ENCODE assay signal across 23 cellular contexts in genomic region chr6:4756247-4756646, GRCh38.
"Had no signal": no experiment of that assay in that cellular context is flagged by ENCODE, and none has a peak within 500 bp of the region (broad histone marks: within the 10 kb centered on the region; RNA-seq: fewer than 3 reads in every experiment).

No MANE protein-coding gene starts in this region.

- H3K4me3 ChIP-seq: colonic mucosa, esophagus muscularis mucosa, gastroesophageal sphincter, heart right ventricle, lung, mucosa of descending colon, neural progenitor cell, psoas muscle, skin epidermis, thoracic aorta, tibial nerve, upper lobe of left lung had no signal

- H2AFZ ChIP-seq: neural progenitor cell had no signal

- H3K4me1 ChIP-seq: colonic mucosa, esophagus muscularis mucosa, foreskin keratinocyte, gastroesophageal sphincter, heart right ventricle, neural progenitor cell, psoas muscle, tibial nerve, upper lobe of left lung had no signal

- H3K4me2 ChIP-seq: neural progenitor cell had no signal

- ATAC-seq: foreskin keratinocyte; gastroesophageal sphincter; heart right ventricle; left lobe of liver; mucosa of descending colon; natural killer cell treated with Interleukin-12 subunit alpha and Interleukin-12 subunit beta and Interleukin-15 and Interleukin-18, amount 100 ng/mL, for 72 hours; psoas muscle; right cardiac atrium; stimulated activated naive B cell treated with anti-CD40 and anti-IgM and Interleukin-4, amounts not matched to agents 10 μg/mL and 1 μg/mL and 100 μg/mL, for 72 hours had no signal

- H3K9ac ChIP-seq: neural progenitor cell had no signal

- H3K27me3 ChIP-seq: colonic mucosa, esophagus muscularis mucosa, foreskin keratinocyte, gastroesophageal sphincter, heart right ventricle, neural progenitor cell, tibial nerve, upper lobe of left lung had no signal

- H3K9me3 ChIP-seq: colonic mucosa, esophagus muscularis mucosa, gastroesophageal sphincter, heart right ventricle, mucosa of descending colon, psoas muscle, thoracic aorta, tibial nerve, upper lobe of left lung had no signal

- DNase-seq: colonic mucosa; effector CD8-positive, alpha-beta T cell; foreskin keratinocyte; heart right ventricle; hippocampal formation; mucosa of descending colon; naive B cell; posterior cingulate gyrus; psoas muscle; right cardiac atrium; stimulated activated CD4-positive, alpha-beta T cell treated with anti-CD3 and anti-CD28 coated beads, Interleukin-15, amount 100 ng/mL, for 24 hours; stimulated activated CD4-positive, alpha-beta T cell treated with anti-CD3 and anti-CD28 coated beads, Interleukin-2, amount 100 ng/mL, for 48 hours; stimulated activated naive B cell treated with anti-CD40 and anti-IgM and Interleukin-4, amounts not matched to agents 10 μg/mL and 1 μg/mL and 100 μg/mL, for 72 hours; upper lobe of left lung had no signal

- H3K27ac ChIP-seq: colonic mucosa, esophagus muscularis mucosa, foreskin keratinocyte, gastroesophageal sphincter, heart right ventricle, neural progenitor cell, psoas muscle, skin epidermis, thoracic aorta, tibial nerve, upper lobe of left lung had no signal

- H3K36me3 ChIP-seq: colonic mucosa, esophagus muscularis mucosa, gastroesophageal sphincter, heart right ventricle, neural progenitor cell, thoracic aorta, tibial nerve, upper lobe of left lung had no signal
